Comparison of ENCODE assay signal across 1 cellular context in genomic region chr10:32125023-32125422, GRCh38.
TF ChIP-seq lines count a peak whose summit lies in the region.

No MANE protein-coding gene starts in this region.

TF ChIP-seq in HepG2, 621 proteins besides CTCF, POLR2A, EP300 and RAD21 (continued from another document and continues in another):
- TF ChIP-seq THAP8 (CRISPR knock-in tag; IDR thresholded peaks at IDR 0.05; ENCODE audit: borderline replicate concordance) (no peak), ATF2 (CRISPR knock-in tag; IDR thresholded peaks at IDR 0.05) (0 out of 2 replicates have a peak, but pooled peaks have one; percentile 36), PAXIP1 (CRISPR knock-in tag; conservative IDR thresholded peaks at IDR 0.05) (peak; percentile 81), HNRNPH1 (optimal IDR thresholded peaks at IDR 0.05; ENCODE audit: low read depth, low read length) (no peak), ZNF460 (CRISPR knock-in tag; IDR thresholded peaks at IDR 0.05; ENCODE audit: borderline replicate concordance) (peak; percentile 85), ZNF329 (CRISPR knock-in tag; IDR thresholded peaks at IDR 0.05; ENCODE audit: low read depth) (no peak), HMG20A (CRISPR knock-in tag; IDR thresholded peaks at IDR 0.05; ENCODE audit: borderline replicate concordance) (peak; percentile 73; the same call in 1 of the 2 replicates), ZNF205 (CRISPR knock-in tag; IDR thresholded peaks at IDR 0.05) (peak; percentile 22; the same call in 1 of the 2 replicates), MED1 (CRISPR knock-in tag; IDR thresholded peaks at IDR 0.05) (peak; percentile 78), KLF15 (CRISPR knock-in tag; IDR thresholded peaks at IDR 0.05; ENCODE audit: borderline replicate concordance) (no peak), SMARCE1 (IDR thresholded peaks at IDR 0.05; ENCODE audit: borderline replicate concordance) (no peak), SOX6 (IDR thresholded peaks at IDR 0.05) (no peak), SOX6 (CRISPR knock-in tag; IDR thresholded peaks at IDR 0.05) (peak; percentile 97), SOX5 (CRISPR knock-in tag; IDR thresholded peaks at IDR 0.05; ENCODE audit: borderline replicate concordance) (peak; percentile 94), CBX1 (IDR thresholded peaks at IDR 0.05; ENCODE audit: low read depth) (no peak), REPIN1 (CRISPR knock-in tag; IDR thresholded peaks at IDR 0.05; ENCODE audit: borderline replicate concordance, low read depth) (no peak), GATAD1 (CRISPR knock-in tag; IDR thresholded peaks at IDR 0.05) (no peak), TFE3 (CRISPR knock-in tag; IDR thresholded peaks at IDR 0.05) (0 out of 2 replicates have a peak, but pooled peaks have one; percentile 24), ZNF687 (CRISPR knock-in tag; IDR thresholded peaks at IDR 0.05) (peak; percentile 23; the same call in 1 of the 2 replicates), ZNF280D (CRISPR knock-in tag; IDR thresholded peaks at IDR 0.05) (peak; percentile 38; the same call in 1 of the 2 replicates), ZNF780A (CRISPR knock-in tag; IDR thresholded peaks at IDR 0.05) (no peak), HDAC2 (CRISPR knock-in tag; IDR thresholded peaks at IDR 0.05) (peak; percentile 58), GFI1 (CRISPR knock-in tag; IDR thresholded peaks at IDR 0.05; ENCODE audit: borderline replicate concordance) (peak; percentile 77; the same call in 1 of the 2 replicates), SALL1 (CRISPR knock-in tag; IDR thresholded peaks at IDR 0.05) (peak; percentile 55; the same call in 1 of the 2 replicates), TBX2 (CRISPR knock-in tag; IDR thresholded peaks at IDR 0.05; ENCODE audit: borderline replicate concordance) (peak; percentile 21; the same call in 1 of the 2 replicates), ZNF772 (CRISPR knock-in tag; IDR thresholded peaks at IDR 0.05) (no peak), DPF2 (CRISPR knock-in tag; IDR thresholded peaks at IDR 0.05; ENCODE audit: borderline replicate concordance, low read depth) (0 out of 2 replicates have a peak, but pooled peaks have one; percentile 32), MYPOP (CRISPR knock-in tag; IDR thresholded peaks at IDR 0.05) (no peak)
- TF ChIP-seq, protein P1, sequence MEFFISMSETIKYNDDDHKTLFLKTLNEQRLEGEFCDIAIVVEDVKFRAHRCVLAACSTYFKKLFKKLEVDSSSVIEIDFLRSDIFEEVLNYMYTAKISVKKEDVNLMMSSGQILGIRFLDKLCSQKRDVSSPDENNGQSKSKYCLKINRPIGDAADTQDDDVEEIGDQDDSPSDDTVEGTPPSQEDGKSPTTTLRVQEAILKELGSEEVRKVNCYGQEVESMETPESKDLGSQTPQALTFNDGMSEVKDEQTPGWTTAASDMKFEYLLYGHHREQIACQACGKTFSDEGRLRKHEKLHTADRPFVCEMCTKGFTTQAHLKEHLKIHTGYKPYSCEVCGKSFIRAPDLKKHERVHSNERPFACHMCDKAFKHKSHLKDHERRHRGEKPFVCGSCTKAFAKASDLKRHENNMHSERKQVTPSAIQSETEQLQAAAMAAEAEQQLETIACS (CRISPR knock-in tag; IDR thresholded peaks at IDR 0.05), result no peak
- TF ChIP-seq, protein P2, sequence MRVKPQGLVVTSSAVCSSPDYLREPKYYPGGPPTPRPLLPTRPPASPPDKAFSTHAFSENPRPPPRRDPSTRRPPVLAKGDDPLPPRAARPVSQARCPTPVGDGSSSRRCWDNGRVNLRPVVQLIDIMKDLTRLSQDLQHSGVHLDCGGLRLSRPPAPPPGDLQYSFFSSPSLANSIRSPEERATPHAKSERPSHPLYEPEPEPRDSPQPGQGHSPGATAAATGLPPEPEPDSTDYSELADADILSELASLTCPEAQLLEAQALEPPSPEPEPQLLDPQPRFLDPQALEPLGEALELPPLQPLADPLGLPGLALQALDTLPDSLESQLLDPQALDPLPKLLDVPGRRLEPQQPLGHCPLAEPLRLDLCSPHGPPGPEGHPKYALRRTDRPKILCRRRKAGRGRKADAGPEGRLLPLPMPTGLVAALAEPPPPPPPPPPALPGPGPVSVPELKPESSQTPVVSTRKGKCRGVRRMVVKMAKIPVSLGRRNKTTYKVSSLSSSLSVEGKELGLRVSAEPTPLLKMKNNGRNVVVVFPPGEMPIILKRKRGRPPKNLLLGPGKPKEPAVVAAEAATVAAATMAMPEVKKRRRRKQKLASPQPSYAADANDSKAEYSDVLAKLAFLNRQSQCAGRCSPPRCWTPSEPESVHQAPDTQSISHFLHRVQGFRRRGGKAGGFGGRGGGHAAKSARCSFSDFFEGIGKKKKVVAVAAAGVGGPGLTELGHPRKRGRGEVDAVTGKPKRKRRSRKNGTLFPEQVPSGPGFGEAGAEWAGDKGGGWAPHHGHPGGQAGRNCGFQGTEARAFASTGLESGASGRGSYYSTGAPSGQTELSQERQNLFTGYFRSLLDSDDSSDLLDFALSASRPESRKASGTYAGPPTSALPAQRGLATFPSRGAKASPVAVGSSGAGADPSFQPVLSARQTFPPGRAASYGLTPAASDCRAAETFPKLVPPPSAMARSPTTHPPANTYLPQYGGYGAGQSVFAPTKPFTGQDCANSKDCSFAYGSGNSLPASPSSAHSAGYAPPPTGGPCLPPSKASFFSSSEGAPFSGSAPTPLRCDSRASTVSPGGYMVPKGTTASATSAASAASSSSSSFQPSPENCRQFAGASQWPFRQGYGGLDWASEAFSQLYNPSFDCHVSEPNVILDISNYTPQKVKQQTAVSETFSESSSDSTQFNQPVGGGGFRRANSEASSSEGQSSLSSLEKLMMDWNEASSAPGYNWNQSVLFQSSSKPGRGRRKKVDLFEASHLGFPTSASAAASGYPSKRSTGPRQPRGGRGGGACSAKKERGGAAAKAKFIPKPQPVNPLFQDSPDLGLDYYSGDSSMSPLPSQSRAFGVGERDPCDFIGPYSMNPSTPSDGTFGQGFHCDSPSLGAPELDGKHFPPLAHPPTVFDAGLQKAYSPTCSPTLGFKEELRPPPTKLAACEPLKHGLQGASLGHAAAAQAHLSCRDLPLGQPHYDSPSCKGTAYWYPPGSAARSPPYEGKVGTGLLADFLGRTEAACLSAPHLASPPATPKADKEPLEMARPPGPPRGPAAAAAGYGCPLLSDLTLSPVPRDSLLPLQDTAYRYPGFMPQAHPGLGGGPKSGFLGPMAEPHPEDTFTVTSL (CRISPR knock-in tag; IDR thresholded peaks at IDR 0.05; ENCODE audit: borderline replicate concordance), result peak; percentile 38; the same call in 1 of the 2 replicates
